9 cellular contexts compared by ENCODE assay signal in genomic region chr5:142644640-142645361, GRCh38. TPM values are rescaled to one million over a fixed set of nuclear protein-coding genes. Genes with fewer than 3 reads are reported as not detected.
DNase-seq lines count a peak whose midpoint lies in the region; ATAC-seq and TF ChIP-seq lines count a peak whose summit lies in the region.
"Had no signal": no experiment of that assay in that cellular context is flagged by ENCODE, and none has a peak within 500 bp of the region (broad histone marks: within the 10 kb centered on the region; RNA-seq: fewer than 3 reads in every experiment).

No MANE protein-coding gene starts in this region.

- ATAC-seq in gastrocnemius medialis: peak; percentile 23 to 39
- ATAC-seq in GM21381 (IDR thresholded peaks at IDR 0.05; ENCODE audit: unreplicated experiment): no peak
- ATAC-seq in HG03280 (IDR thresholded peaks at IDR 0.05; ENCODE audit: unreplicated experiment): no peak
- ATAC-seq in GM19467 (IDR thresholded peaks at IDR 0.05; ENCODE audit: unreplicated experiment): no peak

- H3K27ac ChIP-seq in gastrocnemius medialis: no peak overlapping the region

- DNase-seq in GOT3 (lab: John Stamatoyannopoulos, UW): peak; percentile 83
- DNase-seq in T1000 (lab: John Stamatoyannopoulos, UW): peak; percentile 85
- peak; percentile 96 for DNase-seq in glomerular visceral epithelial cell (ENCODE audit: extremely low spot score)
- DNase-seq in gastrocnemius medialis: no peak
- no peak for DNase-seq in NCI-H524 treated with DMSO at 0.1 percent for 48 hours (lab: John Stamatoyannopoulos, UW)
- DNase-seq: effector CD8-positive, alpha-beta T cell had no signal

- in situ Hi-C loops in gastrocnemius medialis (cut with MboI; ENCODE audit: low sequenced_read_pairs in 4 of 4): no loop called here

- no peaks in the 10 kb centered on the region for H3K27me3 ChIP-seq in gastrocnemius medialis

- H3K4me1 ChIP-seq in gastrocnemius medialis: no peaks in the 10 kb centered on the region

- H3K4me3 ChIP-seq in gastrocnemius medialis: no peak overlapping the region

- no peaks in the 10 kb centered on the region for H3K9me3 ChIP-seq in gastrocnemius medialis

- H3K36me3 ChIP-seq in gastrocnemius medialis: no peaks in the 10 kb centered on the region

- intact Hi-C loops in gastrocnemius medialis (cut with DNase I; ENCODE audit: low total_unique reads): no loop called here

- TF ChIP-seq CTCF in gastrocnemius medialis (IDR thresholded peaks at IDR 0.05 in 4 of 5, conservative IDR thresholded peaks at IDR 0.05 in 1 of 5): no peak

- TF ChIP-seq POLR2A in gastrocnemius medialis (IDR thresholded peaks at IDR 0.05): no peak

RNA-seq across cellular contexts. Expression of gene FGF1, which starts 41.1 kb away (rescaled TPM):
- total RNA-seq in gastrocnemius medialis: 1 to 10 TPM in 2 of 4 donors, under 1 TPM in 2; 0.41 to 2.1 (median 1.2) TPM

Comparison
In these comparisons a context has a peak if more than half of its experiments do, and no peak if none do; other contexts are left out.
1. DNase-seq: peak in GOT3 (single experiment), T1000 (single experiment) and glomerular visceral epithelial cell (single experiment); none in gastrocnemius medialis (0 of 2) and NCI-H524 treated with DMSO at 0.1 percent for 48 hours (single experiment).
2. ATAC-seq: peak in gastrocnemius medialis (2 of 2); none in GM21381 (single experiment), HG03280 (single experiment) and GM19467 (single experiment).